Comparison of ENCODE assay signal across 13 cellular contexts in genomic region chr18:67265464-67266245, GRCh38.
DNase-seq lines count a peak whose midpoint lies in the region; ATAC-seq and TF ChIP-seq lines count a peak whose summit lies in the region.
"Had no signal": no experiment of that assay in that cellular context is flagged by ENCODE, and none has a peak within 500 bp of the region (broad histone marks: within the 10 kb centered on the region; RNA-seq: fewer than 3 reads in every experiment).

No MANE protein-coding gene starts in this region.

- no peak overlapping the region for H2BK120ac ChIP-seq in H9 (ENCODE audit: low read depth, low read length, poor library complexity, severe bottlenecking)

- H4K91ac ChIP-seq in H9 (ENCODE audit: insufficient read length, low read depth, low read length), result no peak overlapping the region

- no peak overlapping the region for H3K4me2 ChIP-seq in H9 (ENCODE audit: insufficient read depth, insufficient read length, low read length)

- no peak overlapping the region for H4K8ac ChIP-seq in H9 (replicated peaks; ENCODE audit: insufficient read length, low read depth, low read length)

- no peak overlapping the region for H3T11ph ChIP-seq in H9 (ENCODE audit: low read length)

- H3K79me1 ChIP-seq in H9 (ENCODE audit: insufficient read depth, low read depth, low read length, poor library complexity, severe bottlenecking), result no peaks in the 10 kb centered on the region

- no peak overlapping the region for H3K56ac ChIP-seq in H9 (ENCODE audit: insufficient read length, low read depth, low read length)

- POLR2A ChIA-PET in activated naive CD8-positive, alpha-beta T cell treated with anti-CD3 and anti-CD28 coated beads, Interleukin-2, amount 10 ng/mL, durations not matched to agents 7 days and 5 days (lab: Charles Lee), result no interaction called here

- H3K14ac ChIP-seq in H9 (ENCODE audit: insufficient read depth, low read length), result no peak overlapping the region

- no peaks in the 10 kb centered on the region for H4K20me1 ChIP-seq in H9 (ENCODE audit: control insufficient read depth, insufficient read depth, insufficient read length)

- no peaks in the 10 kb centered on the region for H3K9me3 ChIP-seq in H9 (ENCODE audit: control insufficient read depth, low read depth, low read length)
- H3K9me3 ChIP-seq: right lobe of liver, stomach had no signal

- H3K36me3 Mint-ChIP-seq in H9 (ENCODE audit: insufficient read depth in 1 of 3, low read depth in 3 of 3) (no peaks in the 10 kb centered on the region; a peak in 2 of 7 replicates), immature natural killer cell (peaks cover 0 to 3% (median 0%) of the 10 kb centered on the region in 3 donors)
- H3K36me3 Mint-ChIP-seq in activated naive CD8-positive, alpha-beta T cell treated with anti-CD3 and anti-CD28 coated beads, Interleukin-2, amount 10 ng/mL, durations not matched to agents 7 days and 5 days, result no peaks in the 10 kb centered on the region

- TF ChIP-seq CTCF in AG09309 (IDR thresholded peaks at IDR 0.05; ENCODE audit: control insufficient read depth, insufficient read depth, low read depth, low read length, missing control alignments) (no peak), H9 (conservative IDR thresholded peaks at IDR 0.05) (no peak)

- DNase-seq in AG09309 (ENCODE audit: low read depth) (peak; percentile 17), H9 (no peak), immature natural killer cell (peak; percentile 8 to 16 (median 12)), iPS-NIHi11 (ENCODE audit: low spot score) (no peak)
- DNase-seq in activated naive CD8-positive, alpha-beta T cell treated with anti-CD3 and anti-CD28 coated beads, Interleukin-2, amount 10 ng/mL, durations not matched to agents 7 days and 5 days, result no peak
- no peak for DNase-seq in stimulated activated CD4-positive, alpha-beta T cell treated with anti-CD3 and anti-CD28 coated beads, Interleukin-1b, Interleukin-23, amount 100 ng/mL, for 48 hours
- DNase-seq in stimulated activated CD4-positive, alpha-beta T cell treated with anti-CD3 and anti-CD28 coated beads, Interleukin-4, amount 100 ng/mL, for 24 hours, result no peak
- DNase-seq: activated effector memory CD4-positive, alpha-beta T cell treated with anti-CD3 and anti-CD28 coated beads, Interleukin-2, amount 50 U/mL, for 16 hours; NCI-H1417 treated with DMSO at 0.1 percent for 48 hours; right lobe of liver; SIG-M5; stomach had no signal

- no peak overlapping the region for H2AK5ac ChIP-seq in H9 (ENCODE audit: insufficient read length, low read length)

- no peak overlapping the region for H4K5ac ChIP-seq in H9 (ENCODE audit: insufficient read length, low read depth, low read length)

- no peak overlapping the region for H2BK12ac ChIP-seq in H9 (ENCODE audit: insufficient read length, low read depth, low read length)

- H3K27me3 Mint-ChIP-seq in H9 (ENCODE audit: low read depth) (no peaks in the 10 kb centered on the region), immature natural killer cell (ENCODE audit: low read depth in 3 of 3) (peaks cover 0 to 5% (median 0%) of the 10 kb centered on the region in 3 donors)
- H3K27me3 Mint-ChIP-seq in activated naive CD8-positive, alpha-beta T cell treated with anti-CD3 and anti-CD28 coated beads, Interleukin-2, amount 10 ng/mL, durations not matched to agents 7 days and 5 days, result no peaks in the 10 kb centered on the region

- H2BK5ac ChIP-seq in H9 (ENCODE audit: insufficient read length, low read length), result no peak overlapping the region

- peaks cover 3% of the 10 kb centered on the region; the same call in 1 of the 2 replicates for H3K4me1 ChIP-seq in H9 (ENCODE audit: insufficient read depth, low read length)
- H3K4me1 ChIP-seq: right lobe of liver had no signal

- no peak overlapping the region for H3K23ac ChIP-seq in H9 (ENCODE audit: insufficient read length, low read depth, low read length)

- no peaks in the 10 kb centered on the region for H3K23me2 ChIP-seq in H9 (ENCODE audit: insufficient read length, low read depth, low read length, poor library complexity, severe bottlenecking)

- no CpG with 5 or more reads among the region's 5 CpGs for WGBS in H9 (ENCODE audit: extremely low coverage, insufficient read length, low lambda C conversion rate)

- H3K9me3 Mint-ChIP-seq in H9 (no peaks in the 10 kb centered on the region), immature natural killer cell (peaks cover 0 to 8% (median 3%) of the 10 kb centered on the region in 6 donors)
- H3K9me3 Mint-ChIP-seq in activated naive CD8-positive, alpha-beta T cell treated with anti-CD3 and anti-CD28 coated beads, Interleukin-2, amount 10 ng/mL, durations not matched to agents 7 days and 5 days, result peaks cover 2% of the 10 kb centered on the region

- no peaks in the 10 kb centered on the region for H3K79me2 ChIP-seq in H9 (ENCODE audit: insufficient read depth, low read length)

- peak; percentile 79 for ATAC-seq in activated naive CD8-positive, alpha-beta T cell treated with anti-CD3 and anti-CD28 coated beads, Interleukin-2, amount 10 ng/mL, durations not matched to agents 7 days and 5 days (ENCODE audit: low read depth)
- ATAC-seq in GM18858 (IDR thresholded peaks at IDR 0.05; ENCODE audit: unreplicated experiment), result no peak
- ATAC-seq: right lobe of liver had no signal

- no peak overlapping the region for H3K27ac ChIP-seq in H9 (ENCODE audit: insufficient read length, low read depth, low read length)
- H3K27ac ChIP-seq: right lobe of liver, stomach had no signal

- H3K4me1 Mint-ChIP-seq in H9, result peaks cover 12 to 21% of the 10 kb centered on the region in 2 experiments
- peaks cover 37% of the 10 kb centered on the region for H3K4me1 Mint-ChIP-seq in activated naive CD8-positive, alpha-beta T cell treated with anti-CD3 and anti-CD28 coated beads, Interleukin-2, amount 10 ng/mL, durations not matched to agents 7 days and 5 days
- peaks cover 23 to 26% of the 10 kb centered on the region in 2 donors for H3K4me1 Mint-ChIP-seq in immature natural killer cell

- H3K27ac Mint-ChIP-seq in H9 (no peak overlapping the region; a peak in 2 of 7 replicates), immature natural killer cell (no peak overlapping the region)
- H3K27ac Mint-ChIP-seq in activated naive CD8-positive, alpha-beta T cell treated with anti-CD3 and anti-CD28 coated beads, Interleukin-2, amount 10 ng/mL, durations not matched to agents 7 days and 5 days, result no peak overlapping the region

- no peak overlapping the region for H3K4ac ChIP-seq in H9 (ENCODE audit: low read depth, low read length)

- peak overlapping the region; percentile 52 for H2AFZ ChIP-seq in H9 (ENCODE audit: low read length)

- H3K4me3 Mint-ChIP-seq in H9 (no peak overlapping the region), immature natural killer cell (peak overlapping the region; percentile 52 to 76 (median 66))
- H3K4me3 Mint-ChIP-seq in activated naive CD8-positive, alpha-beta T cell treated with anti-CD3 and anti-CD28 coated beads, Interleukin-2, amount 10 ng/mL, durations not matched to agents 7 days and 5 days, result peak overlapping the region; percentile 73

- H3K27me3 ChIP-seq in H9 (ENCODE audit: insufficient read depth, low read length), result no peaks in the 10 kb centered on the region
- H3K27me3 ChIP-seq: right lobe of liver, stomach had no signal

- no peak overlapping the region for H2BK20ac ChIP-seq in H9 (ENCODE audit: low read depth, low read length, poor library complexity, severe bottlenecking)

- no peak overlapping the region for H3K4me3 ChIP-seq in AG09309 (ENCODE audit: control insufficient read depth, low read depth, low read length)
- H3K4me3 ChIP-seq: right lobe of liver, stomach had no signal

- H3K18ac ChIP-seq in H9 (ENCODE audit: insufficient read length, low read depth, low read length), result no peak overlapping the region

- no peak overlapping the region for H2BK15ac ChIP-seq in H9 (ENCODE audit: low read depth, low read length)

- no peak overlapping the region for H3K9ac ChIP-seq in H9 (ENCODE audit: extremely low read depth, insufficient read length, low read length)

Comparison
In these comparisons a context has a peak if more than half of its experiments do, and no peak if none do; other contexts are left out.
1. DNase-seq: peak in AG09309 (single experiment) and immature natural killer cell (3 of 3); none in H9 (single experiment), activated naive CD8-positive, alpha-beta T cell treated with anti-CD3 and anti-CD28 coated beads, Interleukin-2, amount 10 ng/mL, durations not matched to agents 7 days and 5 days (single experiment), stimulated activated CD4-positive, alpha-beta T cell treated with anti-CD3 and anti-CD28 coated beads, Interleukin-1b, Interleukin-23, amount 100 ng/mL, for 48 hours (single experiment), stimulated activated CD4-positive, alpha-beta T cell treated with anti-CD3 and anti-CD28 coated beads, Interleukin-4, amount 100 ng/mL, for 24 hours (single experiment) and iPS-NIHi11 (single experiment).
2. H3K4me3 Mint-ChIP-seq: peak in activated naive CD8-positive, alpha-beta T cell treated with anti-CD3 and anti-CD28 coated beads, Interleukin-2, amount 10 ng/mL, durations not matched to agents 7 days and 5 days (single experiment) and immature natural killer cell (5 of 5); none in H9 (0 of 2).